In genomic region chr2:159176555-159176954, GRCh38 we compare ENCODE assay signal across 17 cellular contexts.
DNase-seq lines count a peak whose midpoint lies in the region; ATAC-seq, FAIRE-seq and TF ChIP-seq lines count a peak whose summit lies in the region.
"Had no signal": no experiment of that assay in that cellular context is flagged by ENCODE, and none has a peak within 500 bp of the region (broad histone marks: within the 10 kb centered on the region; RNA-seq: fewer than 3 reads in every experiment).

No MANE protein-coding gene starts in this region.

- no peaks in the 10 kb centered on the region for H3K4me1 ChIP-seq in astrocyte (ENCODE audit: insufficient read depth, low read length)
- peaks cover 0 to 4% (median 0%) of the 10 kb centered on the region in 4 donors for H3K4me1 ChIP-seq in sigmoid colon
- no peaks in the 10 kb centered on the region for H3K4me1 ChIP-seq in Peyer's patch

- no peak overlapping the region for H3K4me3 ChIP-seq in astrocyte (ENCODE audit: insufficient read depth, low read depth, low read length)
- no peak overlapping the region for H3K4me3 ChIP-seq in sigmoid colon
- no peak overlapping the region for H3K4me3 ChIP-seq in Peyer's patch
- H3K4me3 ChIP-seq: GM23338 had no signal

- no peak for TF ChIP-seq EP300 in sigmoid colon (IDR thresholded peaks at IDR 0.05)

- H3K27ac Mint-ChIP-seq in HFFc6 (no peak overlapping the region), astrocyte (ENCODE audit: unreplicated experiment) (no peak overlapping the region)
- H3K27ac Mint-ChIP-seq: GM23338 had no signal

- peaks cover 6% of the 10 kb centered on the region for H4K20me1 ChIP-seq in astrocyte (ENCODE audit: insufficient read depth, low read length)

- TF ChIP-seq POLR2A in sigmoid colon (IDR thresholded peaks at IDR 0.05), result no peak
- TF ChIP-seq POLR2A in Peyer's patch (IDR thresholded peaks at IDR 0.05), result no peak

- no peak overlapping the region for H3K9ac ChIP-seq in astrocyte (ENCODE audit: low read length)

- H3K27me3 ChIP-seq in astrocyte (ENCODE audit: insufficient read depth, low read length) (no peaks in the 10 kb centered on the region), sigmoid colon (no peaks in the 10 kb centered on the region), Peyer's patch (no peaks in the 10 kb centered on the region)

- H3K27me3 Mint-ChIP-seq in HFFc6 (ENCODE audit: insufficient read depth) (peaks cover 2% of the 10 kb centered on the region), astrocyte (ENCODE audit: low read depth, unreplicated experiment) (no peaks in the 10 kb centered on the region)

- no peak for ATAC-seq in GM18870 (IDR thresholded peaks at IDR 0.05; ENCODE audit: unreplicated experiment)
- ATAC-seq: GM23338, Panc1 had no signal

- WGBS in sigmoid colon, 2 donors, result 90 to 91% methylated on average over 5 of the region's 5 CpGs

- H3K9me3 ChIP-seq in astrocyte (ENCODE audit: insufficient read depth, low read depth, low read length) (no peaks in the 10 kb centered on the region), sigmoid colon (no peaks in the 10 kb centered on the region), Peyer's patch (no peaks in the 10 kb centered on the region)

- no peak for FAIRE-seq in astrocyte (lab: Jason Lieb, UNC)

- peaks cover 27% of the 10 kb centered on the region for H3K36me3 ChIP-seq in astrocyte (ENCODE audit: insufficient read depth, low read length)
- H3K36me3 ChIP-seq in sigmoid colon, result peaks cover 10 to 60% (median 18%) of the 10 kb centered on the region in 4 donors
- H3K36me3 ChIP-seq in Peyer's patch, result peaks cover 0 to 45% (median 0%) of the 10 kb centered on the region in 3 donors

- TF ChIP-seq CTCF in HFFc6 (IDR thresholded peaks at IDR 0.05) (0 out of 2 replicates have a peak, but pooled peaks have one; percentile 18), astrocyte (IDR thresholded peaks at IDR 0.05; ENCODE audit: insufficient read depth, low read depth, low read length) (no peak), sigmoid colon (IDR thresholded peaks at IDR 0.05) (no peak), Peyer's patch (IDR thresholded peaks at IDR 0.05) (no peak)

- H3K4me2 ChIP-seq in astrocyte (ENCODE audit: low read length), result no peak overlapping the region
- H3K4me2 ChIP-seq: GM23338 had no signal

- H3K4me3 Mint-ChIP-seq in HFFc6 (no peak overlapping the region), astrocyte (ENCODE audit: unreplicated experiment) (no peak overlapping the region)
- H3K4me3 Mint-ChIP-seq: CD8-positive, alpha-beta memory T cell; GM23338 had no signal

- H3K9me3 Mint-ChIP-seq in HFFc6 (no peaks in the 10 kb centered on the region), astrocyte (ENCODE audit: unreplicated experiment) (no peaks in the 10 kb centered on the region)
- H3K9me3 Mint-ChIP-seq: CD8-positive, alpha-beta memory T cell; GM23338 had no signal

- H2AFZ ChIP-seq in astrocyte (ENCODE audit: low read depth, low read length), result no peak overlapping the region
- H2AFZ ChIP-seq: GM23338 had no signal

- intact Hi-C loops in sigmoid colon (cut with DNase I), result no loop called here

- H3K4me1 Mint-ChIP-seq in HFFc6 (ENCODE audit: low read depth), result peaks cover 5% of the 10 kb centered on the region; the same call in 1 of the 2 replicates
- H3K4me1 Mint-ChIP-seq in astrocyte (ENCODE audit: low read depth, unreplicated experiment), result no peaks in the 10 kb centered on the region
- H3K4me1 Mint-ChIP-seq: CD8-positive, alpha-beta memory T cell; GM23338 had no signal

- DNase-seq in HFFc6 (no peak), astrocyte (ENCODE audit: low read depth) (peak; percentile 82), left kidney (ENCODE audit: low read depth, low spot score) (peak; percentile 84), sigmoid colon (no peak), Peyer's patch (no peak), A172 (ENCODE audit: low spot score) (no peak)
- DNase-seq: CD8-positive, alpha-beta memory T cell; KG1; NCI-H1105; NCI-H1694 treated with DMSO at 0.1 percent for 48 hours; NCI-H446 treated with DMSO at 0.1 percent for 48 hours; NCI-H774; SHP77 had no signal

- peaks cover 3% of the 10 kb centered on the region for H3K79me2 ChIP-seq in astrocyte (ENCODE audit: insufficient read depth, low read length)

- H3K27ac ChIP-seq in astrocyte (ENCODE audit: low read depth, low read length), result no peak overlapping the region
- H3K27ac ChIP-seq in sigmoid colon, result peak overlapping the region in 3 of 4 donors; percentile 15 to 48 (median 23)
- no peak overlapping the region for H3K27ac ChIP-seq in Peyer's patch
- H3K27ac ChIP-seq: HL-60 had no signal

- H3K36me3 Mint-ChIP-seq in HFFc6 (ENCODE audit: low read depth) (peaks cover 27% of the 10 kb centered on the region), astrocyte (ENCODE audit: low read depth, unreplicated experiment) (peaks cover 37% of the 10 kb centered on the region)

Comparison
In these comparisons a context has a peak if more than half of its experiments do, and no peak if none do; other contexts are left out.
1. DNase-seq: peak in astrocyte (single experiment) and left kidney (single experiment); none in HFFc6 (single experiment), sigmoid colon (single experiment), Peyer's patch (0 of 3) and A172 (single experiment).
2. H3K27ac ChIP-seq: peak in sigmoid colon (3 of 4); none in astrocyte (single experiment) and Peyer's patch (0 of 4).